In the genomic region with DNA sequence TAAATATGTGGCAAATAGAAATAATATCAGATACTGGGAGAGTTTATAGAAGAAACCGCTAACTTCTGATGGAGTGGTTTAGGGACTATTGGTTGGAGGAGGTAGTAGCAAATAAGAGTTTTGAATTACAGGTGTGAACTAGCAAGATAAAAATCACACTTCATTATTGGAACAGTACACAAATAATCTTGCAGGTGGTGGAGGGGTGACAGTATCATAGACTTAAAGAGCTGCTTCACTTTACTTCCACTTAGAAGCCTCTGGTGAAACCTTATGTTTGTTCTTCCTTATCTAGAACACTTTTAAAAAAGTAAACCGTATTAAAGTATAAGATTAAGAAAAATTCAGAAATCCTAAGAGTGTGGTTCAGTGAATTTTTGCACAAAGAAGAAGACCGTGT, we compare ENCODE assay signal across 16 cellular contexts.
DNase-seq lines count a peak whose midpoint lies in the region; ATAC-seq, FAIRE-seq and TF ChIP-seq lines count a peak whose summit lies in the region.
"Had no signal": no experiment of that assay in that cellular context is flagged by ENCODE, and none has a peak within 500 bp of the region (broad histone marks: within the 10 kb centered on the region; RNA-seq: fewer than 3 reads in every experiment).

No MANE protein-coding gene starts in this region.

- H3K27ac ChIP-seq in PC-3 (ENCODE audit: low read length): peak overlapping the region; percentile 58
- H3K27ac ChIP-seq: BLaER1 treated with 17β-estradiol and CSF1 and Interleukin-3, amounts not matched to agents 10 nM and 100 nM had no signal

- H3K9ac ChIP-seq in PC-3 (ENCODE audit: low read length): no peak overlapping the region
- H3K9ac ChIP-seq: BLaER1 treated with 17β-estradiol and CSF1 and Interleukin-3, amounts not matched to agents 10 nM and 100 nM had no signal

- no peak for TF ChIP-seq POLR2A in GM12892 (IDR thresholded peaks at IDR 0.05; ENCODE audit: low read depth, low read length)

- ATAC-seq in PC-3: no peak
- no peak for ATAC-seq in stimulated activated naive B cell treated with anti-CD40 and anti-IgM and Interleukin-4, amounts not matched to agents 10 μg/mL and 1 μg/mL and 100 μg/mL, for 72 hours (replicated peaks)
- no peak for ATAC-seq in esophagus mucosa
- ATAC-seq: GM23338 had no signal

- no peaks in the 10 kb centered on the region for H3K27me3 Mint-ChIP-seq in chondrocyte (ENCODE audit: low read depth)
- H3K27me3 Mint-ChIP-seq in stimulated activated naive B cell treated with anti-CD40 and anti-IgM and Interleukin-4, amounts not matched to agents 10 μg/mL and 1 μg/mL and 100 μg/mL, for 72 hours: no peaks in the 10 kb centered on the region
- H3K27me3 Mint-ChIP-seq: B cell; CD4-positive, CD25-positive, alpha-beta regulatory T cell; CD8-positive, alpha-beta memory T cell had no signal

- H3K27me3 ChIP-seq in PC-3 (ENCODE audit: low read length): no peaks in the 10 kb centered on the region
- H3K27me3 ChIP-seq: BLaER1 treated with 17β-estradiol and CSF1 and Interleukin-3, amounts not matched to agents 10 nM and 100 nM had no signal

- H3F3A ChIP-seq in PC-3 (ENCODE audit: low read length, unreplicated experiment): no peaks in the 10 kb centered on the region

- no peaks in the 10 kb centered on the region for H3K9me3 ChIP-seq in PC-3 (ENCODE audit: low read length)

- DNase-seq in GM12892 (ENCODE audit: insufficient read length) (no peak), PC-3 (no peak), chondrocyte (ENCODE audit: low spot score) (no peak), activated gamma-delta T cell (lab: John Stamatoyannopoulos, UW) (no peak), T-helper 9 cell (no peak)
- DNase-seq in stimulated activated naive B cell treated with anti-CD40 and anti-IgM and Interleukin-4, amounts not matched to agents 10 μg/mL and 1 μg/mL and 100 μg/mL, for 72 hours: no peak
- DNase-seq: CD4-positive, CD25-positive, alpha-beta regulatory T cell; CD8-positive, alpha-beta memory T cell; COR-L47; HCEC 1CT had no signal

- peaks cover 37% of the 10 kb centered on the region for H3K36me3 Mint-ChIP-seq in chondrocyte (ENCODE audit: low read depth)
- H3K36me3 Mint-ChIP-seq in stimulated activated naive B cell treated with anti-CD40 and anti-IgM and Interleukin-4, amounts not matched to agents 10 μg/mL and 1 μg/mL and 100 μg/mL, for 72 hours: peaks cover 40 to 75% of the 10 kb centered on the region in 2 donors

- POLR2A ChIA-PET in PC-3 (lab: Charles Lee; ENCODE audit: unreplicated experiment): no interaction called here

- no peaks in the 10 kb centered on the region for H4K20me1 ChIP-seq in PC-3 (ENCODE audit: low read length)

- H3K9me3 Mint-ChIP-seq in chondrocyte (ENCODE audit: low read depth): peaks cover 8% of the 10 kb centered on the region
- peaks cover 2 to 3% of the 10 kb centered on the region in 2 donors for H3K9me3 Mint-ChIP-seq in stimulated activated naive B cell treated with anti-CD40 and anti-IgM and Interleukin-4, amounts not matched to agents 10 μg/mL and 1 μg/mL and 100 μg/mL, for 72 hours
- H3K9me3 Mint-ChIP-seq: GM23338 had no signal

- no peaks in the 10 kb centered on the region for H3K9me2 ChIP-seq in PC-3 (replicated peaks; ENCODE audit: low read length)

- peak; percentile 30 for FAIRE-seq in GM12892 (lab: Jason Lieb, UNC)
- FAIRE-seq: G401.6, H54 had no signal

- peaks cover 33% of the 10 kb centered on the region for H3K79me2 ChIP-seq in PC-3 (ENCODE audit: low read length)

- no peak overlapping the region for H3K4me3 Mint-ChIP-seq in chondrocyte (ENCODE audit: unreplicated experiment)
- H3K4me3 Mint-ChIP-seq in stimulated activated naive B cell treated with anti-CD40 and anti-IgM and Interleukin-4, amounts not matched to agents 10 μg/mL and 1 μg/mL and 100 μg/mL, for 72 hours: no peak overlapping the region
- H3K4me3 Mint-ChIP-seq: B cell; CD4-positive, CD25-positive, alpha-beta regulatory T cell; CD8-positive, alpha-beta memory T cell; GM23338 had no signal

- intact Hi-C loops in PC-3 (cut with micrococcal nuclease): no loop called here

- H3K4me2 ChIP-seq in PC-3 (ENCODE audit: low read length): peak overlapping the region; percentile 32; the same call in 1 of the 2 replicates
- H3K4me2 ChIP-seq: BLaER1 treated with 17β-estradiol and CSF1 and Interleukin-3, amounts not matched to agents 10 nM and 100 nM; GM23338 had no signal

- peak overlapping the region; percentile 51 for H3K27ac Mint-ChIP-seq in chondrocyte (ENCODE audit: unreplicated experiment)
- H3K27ac Mint-ChIP-seq in stimulated activated naive B cell treated with anti-CD40 and anti-IgM and Interleukin-4, amounts not matched to agents 10 μg/mL and 1 μg/mL and 100 μg/mL, for 72 hours: peak overlapping the region; percentile 20
- H3K27ac Mint-ChIP-seq: GM23338 had no signal

- CTCF ChIA-PET in PC-3 (lab: Charles Lee): no interaction called here

- peaks cover 21% of the 10 kb centered on the region for H3K4me1 ChIP-seq in PC-3 (ENCODE audit: insufficient read depth, low read length)

- no TSS peak for BruUV-seq in PC-3 (replicated peaks; lab: Mats Ljungman, UMichigan)

- TF ChIP-seq CTCF in PC-3 (conservative IDR thresholded peaks at IDR 0.05; ENCODE audit: low read depth, low read length) (no peak), chondrocyte (IDR thresholded peaks at IDR 0.05) (no peak)

- no peak overlapping the region for H3K4me3 ChIP-seq in PC-3 (ENCODE audit: low read length)
- H3K4me3 ChIP-seq: GM23338 had no signal

- peaks cover 79% of the 10 kb centered on the region for H3K4me1 Mint-ChIP-seq in chondrocyte (ENCODE audit: low read depth)
- peaks cover 25 to 74% of the 10 kb centered on the region in 2 donors for H3K4me1 Mint-ChIP-seq in stimulated activated naive B cell treated with anti-CD40 and anti-IgM and Interleukin-4, amounts not matched to agents 10 μg/mL and 1 μg/mL and 100 μg/mL, for 72 hours

- peaks cover 20% of the 10 kb centered on the region for H3K36me3 ChIP-seq in PC-3 (ENCODE audit: low read depth, low read length)

- no peak overlapping the region for H2AFZ ChIP-seq in PC-3 (ENCODE audit: low read length)
- H2AFZ ChIP-seq: GM23338 had no signal
